ENCODE assay signal across 19 cellular contexts in the genomic region with DNA sequence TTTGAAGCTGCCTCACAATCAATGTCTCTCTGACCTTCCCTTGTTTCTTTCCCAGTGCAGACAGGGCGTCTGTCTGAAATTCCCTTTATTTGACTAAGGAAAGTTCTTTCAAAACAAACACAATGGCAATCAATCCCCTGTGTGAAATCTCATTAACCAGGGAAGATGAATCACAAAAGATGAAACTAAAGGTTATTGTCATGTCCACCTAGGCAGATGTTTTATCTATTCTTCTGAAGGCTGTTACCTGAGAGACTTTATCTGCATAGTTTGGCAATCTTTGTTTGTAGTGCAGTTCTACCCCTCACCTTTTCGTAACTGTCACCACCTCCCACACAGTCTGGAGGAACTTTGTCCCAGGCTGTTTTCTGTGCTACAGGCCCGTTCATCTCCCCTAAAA.
"Had no signal": no experiment of that assay in that cellular context is flagged by ENCODE, and none has a peak within 500 bp of the region (broad histone marks: within the 10 kb centered on the region; RNA-seq: fewer than 3 reads in every experiment).

No MANE protein-coding gene starts in this region.

- DNase-seq: activated CD4-positive, alpha-beta T cell treated with anti-CD3 and anti-CD28 coated beads, Interleukin-2, amount 50 U/mL, for 4 hours; activated CD4-positive, CD25-positive, alpha-beta regulatory T cell treated with anti-CD3 and anti-CD28 coated beads, Interleukin-2, amount 50 U/mL, for 72 hours; activated CD8-positive, alpha-beta memory T cell treated with anti-CD3 and anti-CD28 coated beads, Interleukin-2, amount 10 ng/mL, durations not matched to agents 7 days and 5 days; activated effector memory CD4-positive, alpha-beta T cell treated with Interleukin-2 at 50 U/mL for 16 hours; activated T-cell treated with anti-CD3 and anti-CD28 coated beads, Interleukin-2, amount 50 U/mL, for 24 hours; amygdala; dorsolateral prefrontal cortex; glutamatergic neuron; lower lobe of right lung; midbrain; naive B cell; psoas muscle; sigmoid colon; stimulated activated naive CD4-positive, alpha-beta T cell treated with Interleukin-2 at 50 U/mL for 16 hours had no signal

- H3K4me1 ChIP-seq: lower lobe of right lung, psoas muscle, sigmoid colon had no signal

- H3K27ac Mint-ChIP-seq: activated CD8-positive, alpha-beta memory T cell treated with anti-CD3 and anti-CD28 coated beads, Interleukin-2, amount 10 ng/mL, durations not matched to agents 7 days and 5 days; activated naive CD4-positive, alpha-beta T cell treated with anti-CD3 and anti-CD28 coated beads, Interleukin-2, amount 50 U/mL, for 24 hours; activated T-cell treated with anti-CD3 and anti-CD28 coated beads, Interleukin-2, amount 50 U/mL, for 24 hours; naive B cell; type B pancreatic cell had no signal

- H3K36me3 ChIP-seq: lower lobe of right lung, neutrophil, sigmoid colon had no signal

- FAIRE-seq: endometrium had no signal

- H3K36me3 Mint-ChIP-seq: activated CD8-positive, alpha-beta memory T cell treated with anti-CD3 and anti-CD28 coated beads, Interleukin-2, amount 10 ng/mL, durations not matched to agents 7 days and 5 days; activated naive CD4-positive, alpha-beta T cell treated with anti-CD3 and anti-CD28 coated beads, Interleukin-2, amount 50 U/mL, for 24 hours; type B pancreatic cell had no signal

- H3K4me1 Mint-ChIP-seq: activated CD8-positive, alpha-beta memory T cell treated with anti-CD3 and anti-CD28 coated beads, Interleukin-2, amount 10 ng/mL, durations not matched to agents 7 days and 5 days; activated naive CD4-positive, alpha-beta T cell treated with anti-CD3 and anti-CD28 coated beads, Interleukin-2, amount 50 U/mL, for 24 hours; naive B cell had no signal

- H3K4me3 ChIP-seq: dorsolateral prefrontal cortex, lower lobe of right lung, psoas muscle, sigmoid colon had no signal

- H3K4me3 Mint-ChIP-seq: activated CD8-positive, alpha-beta memory T cell treated with anti-CD3 and anti-CD28 coated beads, Interleukin-2, amount 10 ng/mL, durations not matched to agents 7 days and 5 days; activated naive CD4-positive, alpha-beta T cell treated with anti-CD3 and anti-CD28 coated beads, Interleukin-2, amount 50 U/mL, for 24 hours; activated T-cell treated with anti-CD3 and anti-CD28 coated beads, Interleukin-2, amount 50 U/mL, for 24 hours; naive B cell; type B pancreatic cell had no signal

- H3K27me3 Mint-ChIP-seq: activated CD8-positive, alpha-beta memory T cell treated with anti-CD3 and anti-CD28 coated beads, Interleukin-2, amount 10 ng/mL, durations not matched to agents 7 days and 5 days; activated T-cell treated with anti-CD3 and anti-CD28 coated beads, Interleukin-2, amount 50 U/mL, for 24 hours; naive B cell; type B pancreatic cell had no signal

- H3K27me3 ChIP-seq: dorsolateral prefrontal cortex, neutrophil, sigmoid colon had no signal

- H3K9me3 Mint-ChIP-seq: activated naive CD4-positive, alpha-beta T cell treated with anti-CD3 and anti-CD28 coated beads, Interleukin-2, amount 50 U/mL, for 24 hours; activated T-cell treated with anti-CD3 and anti-CD28 coated beads, Interleukin-2, amount 50 U/mL, for 24 hours; type B pancreatic cell had no signal

- ATAC-seq: activated CD8-positive, alpha-beta memory T cell treated with anti-CD3 and anti-CD28 coated beads, Interleukin-2, amount 10 ng/mL, durations not matched to agents 7 days and 5 days; esophagus mucosa; lower lobe of right lung; psoas muscle had no signal

- H3K27ac ChIP-seq: dorsolateral prefrontal cortex, lower lobe of right lung, neutrophil, psoas muscle, sigmoid colon had no signal
